ENCODE assay signal across 1 cellular context in the genomic region with DNA sequence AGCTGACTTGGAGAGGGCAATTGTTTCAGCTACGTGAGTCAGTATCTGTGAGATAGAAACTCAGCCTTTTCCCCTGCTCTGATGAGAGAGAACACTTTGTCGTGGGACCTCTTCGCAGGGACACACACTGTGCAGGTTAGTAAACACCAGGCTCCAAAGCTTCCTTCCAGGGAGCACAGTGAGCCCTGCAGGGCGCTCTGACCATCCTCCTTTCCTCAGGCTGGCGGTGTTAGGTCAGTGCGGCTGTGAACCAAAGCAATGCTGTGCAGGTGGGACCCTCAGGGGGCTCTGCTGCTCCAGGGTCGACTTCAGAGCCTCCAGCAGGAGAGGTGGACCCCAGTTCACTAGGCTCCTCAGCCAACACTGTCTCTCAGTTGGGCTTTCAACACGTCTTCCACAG.
TF ChIP-seq lines count a peak whose summit lies in the region.

No MANE protein-coding gene starts in this region.

TF ChIP-seq in GM23338, 12 proteins besides CTCF, POLR2A, EP300 and RAD21:
- TF ChIP-seq, protein P1, sequence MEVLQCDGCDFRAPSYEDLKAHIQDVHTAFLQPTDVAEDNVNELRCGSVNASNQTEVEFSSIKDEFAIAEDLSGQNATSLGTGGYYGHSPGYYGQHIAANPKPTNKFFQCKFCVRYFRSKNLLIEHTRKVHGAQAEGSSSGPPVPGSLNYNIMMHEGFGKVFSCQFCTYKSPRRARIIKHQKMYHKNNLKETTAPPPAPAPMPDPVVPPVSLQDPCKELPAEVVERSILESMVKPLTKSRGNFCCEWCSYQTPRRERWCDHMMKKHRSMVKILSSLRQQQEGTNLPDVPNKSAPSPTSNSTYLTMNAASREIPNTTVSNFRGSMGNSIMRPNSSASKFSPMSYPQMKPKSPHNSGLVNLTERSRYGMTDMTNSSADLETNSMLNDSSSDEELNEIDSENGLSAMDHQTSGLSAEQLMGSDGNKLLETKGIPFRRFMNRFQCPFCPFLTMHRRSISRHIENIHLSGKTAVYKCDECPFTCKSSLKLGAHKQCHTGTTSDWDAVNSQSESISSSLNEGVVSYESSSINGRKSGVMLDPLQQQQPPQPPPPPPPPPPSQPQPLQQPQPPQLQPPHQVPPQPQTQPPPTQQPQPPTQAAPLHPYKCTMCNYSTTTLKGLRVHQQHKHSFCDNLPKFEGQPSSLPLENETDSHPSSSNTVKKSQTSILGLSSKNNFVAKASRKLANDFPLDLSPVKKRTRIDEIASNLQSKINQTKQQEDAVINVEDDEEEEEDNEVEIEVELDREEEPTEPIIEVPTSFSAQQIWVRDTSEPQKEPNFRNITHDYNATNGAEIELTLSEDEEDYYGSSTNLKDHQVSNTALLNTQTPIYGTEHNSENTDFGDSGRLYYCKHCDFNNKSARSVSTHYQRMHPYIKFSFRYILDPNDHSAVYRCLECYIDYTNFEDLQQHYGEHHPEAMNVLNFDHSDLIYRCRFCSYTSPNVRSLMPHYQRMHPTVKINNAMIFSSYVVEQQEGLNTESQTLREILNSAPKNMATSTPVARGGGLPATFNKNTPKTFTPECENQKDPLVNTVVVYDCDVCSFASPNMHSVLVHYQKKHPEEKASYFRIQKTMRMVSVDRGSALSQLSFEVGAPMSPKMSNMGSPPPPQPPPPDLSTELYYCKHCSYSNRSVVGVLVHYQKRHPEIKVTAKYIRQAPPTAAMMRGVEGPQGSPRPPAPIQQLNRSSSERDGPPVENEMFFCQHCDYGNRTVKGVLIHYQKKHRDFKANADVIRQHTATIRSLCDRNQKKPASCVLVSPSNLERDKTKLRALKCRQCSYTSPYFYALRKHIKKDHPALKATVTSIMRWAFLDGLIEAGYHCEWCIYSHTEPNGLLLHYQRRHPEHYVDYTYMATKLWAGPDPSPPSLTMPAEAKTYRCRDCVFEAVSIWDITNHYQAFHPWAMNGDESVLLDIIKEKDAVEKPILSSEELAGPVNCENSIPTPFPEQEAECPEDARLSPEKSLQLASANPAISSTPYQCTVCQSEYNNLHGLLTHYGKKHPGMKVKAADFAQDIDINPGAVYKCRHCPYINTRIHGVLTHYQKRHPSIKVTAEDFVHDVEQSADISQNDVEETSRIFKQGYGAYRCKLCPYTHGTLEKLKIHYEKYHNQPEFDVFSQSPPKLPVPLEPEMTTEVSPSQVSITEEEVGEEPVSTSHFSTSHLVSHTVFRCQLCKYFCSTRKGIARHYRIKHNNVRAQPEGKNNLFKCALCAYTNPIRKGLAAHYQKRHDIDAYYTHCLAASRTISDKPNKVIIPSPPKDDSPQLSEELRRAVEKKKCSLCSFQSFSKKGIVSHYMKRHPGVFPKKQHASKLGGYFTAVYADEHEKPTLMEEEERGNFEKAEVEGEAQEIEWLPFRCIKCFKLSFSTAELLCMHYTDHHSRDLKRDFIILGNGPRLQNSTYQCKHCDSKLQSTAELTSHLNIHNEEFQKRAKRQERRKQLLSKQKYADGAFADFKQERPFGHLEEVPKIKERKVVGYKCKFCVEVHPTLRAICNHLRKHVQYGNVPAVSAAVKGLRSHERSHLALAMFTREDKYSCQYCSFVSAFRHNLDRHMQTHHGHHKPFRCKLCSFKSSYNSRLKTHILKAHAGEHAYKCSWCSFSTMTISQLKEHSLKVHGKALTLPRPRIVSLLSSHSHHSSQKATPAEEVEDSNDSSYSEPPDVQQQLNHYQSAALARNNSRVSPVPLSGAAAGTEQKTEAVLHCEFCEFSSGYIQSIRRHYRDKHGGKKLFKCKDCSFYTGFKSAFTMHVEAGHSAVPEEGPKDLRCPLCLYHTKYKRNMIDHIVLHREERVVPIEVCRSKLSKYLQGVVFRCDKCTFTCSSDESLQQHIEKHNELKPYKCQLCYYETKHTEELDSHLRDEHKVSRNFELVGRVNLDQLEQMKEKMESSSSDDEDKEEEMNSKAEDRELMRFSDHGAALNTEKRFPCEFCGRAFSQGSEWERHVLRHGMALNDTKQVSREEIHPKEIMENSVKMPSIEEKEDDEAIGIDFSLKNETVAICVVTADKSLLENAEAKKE (CRISPR knock-in tag; IDR thresholded peaks at IDR 0.05), result no peak
- no peak for TF ChIP-seq STAT1 (IDR thresholded peaks at IDR 0.05; ENCODE audit: unreplicated experiment)
- TF ChIP-seq ETS1 (IDR thresholded peaks at IDR 0.05), result no peak
- TF ChIP-seq REST (IDR thresholded peaks at IDR 0.05; ENCODE audit: unreplicated experiment), result no peak
- TF ChIP-seq POLR2AphosphoS5 (IDR thresholded peaks at IDR 0.05; ENCODE audit: low read depth), result no peak
- TF ChIP-seq NANOG (IDR thresholded peaks at IDR 0.05; ENCODE audit: borderline replicate concordance), result no peak
- no peak for TF ChIP-seq JUNB (IDR thresholded peaks at IDR 0.05; ENCODE audit: unreplicated experiment)
- no peak for TF ChIP-seq EZH2phosphoT487 (IDR thresholded peaks at IDR 0.05; ENCODE audit: unreplicated experiment)
- no peak for TF ChIP-seq ZNF331 (CRISPR knock-in tag; IDR thresholded peaks at IDR 0.05; ENCODE audit: low read depth)
- TF ChIP-seq ZNF114 (CRISPR knock-in tag; IDR thresholded peaks at IDR 0.05), result no peak
- TF ChIP-seq EZH2 (IDR thresholded peaks at IDR 0.05; ENCODE audit: low read depth, unreplicated experiment), result no peak
- TF ChIP-seq CREB1 (CRISPR knock-in tag; IDR thresholded peaks at IDR 0.05; ENCODE audit: low read depth), result no peak
